Comparison of ENCODE assay signal across 15 cellular contexts in genomic region chr16:85221081-85221809, GRCh38.
DNase-seq lines count a peak whose midpoint lies in the region; ATAC-seq and TF ChIP-seq lines count a peak whose summit lies in the region.
"Had no signal": no experiment of that assay in that cellular context is flagged by ENCODE, and none has a peak within 500 bp of the region (broad histone marks: within the 10 kb centered on the region; RNA-seq: fewer than 3 reads in every experiment).

No MANE protein-coding gene starts in this region.

- H3K9me3 ChIP-seq in AG04450 (ENCODE audit: control insufficient read depth, insufficient read depth, low read length), result peaks cover 9% of the 10 kb centered on the region; the same call in 1 of the 2 replicates
- H3K9me3 ChIP-seq in neural progenitor cell (ENCODE audit: low read depth), result no peaks in the 10 kb centered on the region

- no peaks in the 10 kb centered on the region for H3K36me3 Mint-ChIP-seq in neural progenitor cell
- H3K36me3 Mint-ChIP-seq: memory B cell had no signal

- H3K79me2 ChIP-seq in neural progenitor cell (ENCODE audit: low read depth), result no peaks in the 10 kb centered on the region

- no peak for DNase-seq in AG04450 (ENCODE audit: low read depth, low spot score)
- DNase-seq in H7, result peak; percentile 72
- DNase-seq in astrocyte of the spinal cord (ENCODE audit: low read depth, low spot score), result peak; percentile 37
- no peak for DNase-seq in neural progenitor cell (ENCODE audit: low spot score)
- no peak for DNase-seq in HuH-7 (ENCODE audit: low spot score)
- no peak for DNase-seq in HUDEP-2 (lab: John Stamatoyannopoulos, UW; ENCODE audit: unreplicated experiment in 76 of 76)
- DNase-seq in erythroblast (lab: John Stamatoyannopoulos, UW), result no peak
- DNase-seq: activated CD4-positive, alpha-beta T cell treated with anti-CD3 and anti-CD28 coated beads, Interleukin-2, amount 50 U/mL, for 1 hour; activated T-cell treated with anti-CD3 and anti-CD28 coated beads, Interleukin-2, amount 50 U/mL, for 48 hours; AML-193; NCI-H1436 treated with DMSO at 0.1 percent for 48 hours had no signal

- peaks cover 75% of the 10 kb centered on the region for H3K4me1 Mint-ChIP-seq in neural progenitor cell
- H3K4me1 Mint-ChIP-seq: IgD-negative memory B cell, memory B cell had no signal

- H3K27me3 ChIP-seq in AG04450 (ENCODE audit: control insufficient read depth, insufficient read depth, low read length) (no peaks in the 10 kb centered on the region), H7 (ENCODE audit: control insufficient read depth, insufficient read depth, low read length) (no peaks in the 10 kb centered on the region), neural progenitor cell (no peaks in the 10 kb centered on the region)

- ATAC-seq in GM21576 (IDR thresholded peaks at IDR 0.05; ENCODE audit: unreplicated experiment), result no peak

- CTCF ChIA-PET in AG04450 (lab: Charles Lee), result no interaction called here

- peak overlapping the region; percentile 82 for H3K27ac ChIP-seq in AG04450 (ENCODE audit: low read depth, low read length)
- peak overlapping the region; percentile 75 for H3K27ac ChIP-seq in neural progenitor cell

- peak overlapping the region; percentile 58 for H3K4me2 ChIP-seq in neural progenitor cell

- no peak overlapping the region for H2AFZ ChIP-seq in neural progenitor cell (replicated peaks)

- H3K27ac Mint-ChIP-seq in neural progenitor cell, result peak overlapping the region; percentile 97
- H3K27ac Mint-ChIP-seq: IgD-negative memory B cell; memory B cell; T-helper 2 cell treated with Interferon-gamma antibody and Interleukin-4, amounts not matched to agents 5 μg/mL and 100 μg/mL, for 36 hours had no signal

- peaks cover 17% of the 10 kb centered on the region for H3K27me3 Mint-ChIP-seq in neural progenitor cell (ENCODE audit: insufficient read depth, low read depth)

- POLR2A ChIA-PET in AG04450 (lab: Yijun Ruan, JAX), result interaction anchor here (1.3 kb wide), 1 partner anchor 15 kb away, joined by 6 read pairs; no protein-coding TSS in a partner anchor

- H3K9me3 Mint-ChIP-seq in neural progenitor cell, result no peaks in the 10 kb centered on the region
- H3K9me3 Mint-ChIP-seq: IgD-negative memory B cell; memory B cell; T-helper 2 cell treated with Interferon-gamma antibody and Interleukin-4, amounts not matched to agents 5 μg/mL and 100 μg/mL, for 36 hours had no signal

- no peak overlapping the region for H3K4me3 ChIP-seq in AG04450 (ENCODE audit: low read depth, low read length)
- no peak overlapping the region for H3K4me3 ChIP-seq in H7 (ENCODE audit: insufficient read depth, low read depth, low read length)
- H3K4me3 ChIP-seq in astrocyte of the spinal cord (ENCODE audit: low read depth, low read length), result no peak overlapping the region
- no peak overlapping the region for H3K4me3 ChIP-seq in neural progenitor cell

- peaks cover 21% of the 10 kb centered on the region for H3F3A ChIP-seq in neural progenitor cell (ENCODE audit: low read depth)

- no peak for TF ChIP-seq POLR2A in erythroblast (IDR thresholded peaks at IDR 0.05; ENCODE audit: low read length)

- H3K36me3 ChIP-seq in H7 (replicated peaks; ENCODE audit: control insufficient read depth, insufficient read depth, low read length), result no peaks in the 10 kb centered on the region
- H3K36me3 ChIP-seq in neural progenitor cell, result no peaks in the 10 kb centered on the region

- H4K20me1 ChIP-seq in neural progenitor cell (ENCODE audit: low read depth), result peaks cover 7% of the 10 kb centered on the region

- H3K9ac ChIP-seq in neural progenitor cell, result no peak overlapping the region

- peaks cover 35% of the 10 kb centered on the region for H3K4me1 ChIP-seq in neural progenitor cell

- in situ Hi-C loops in astrocyte of the spinal cord (cut with HindIII; ENCODE audit: low sequenced_read_pairs), result no loop called here

- TF ChIP-seq CTCF in AG04450 (IDR thresholded peaks at IDR 0.05; ENCODE audit: low read depth, low read length) (no peak), astrocyte of the spinal cord (IDR thresholded peaks at IDR 0.05; ENCODE audit: low read depth, low read length) (no peak), neural progenitor cell (IDR thresholded peaks at IDR 0.05) (no peak)

- H3K4me3 Mint-ChIP-seq in neural progenitor cell, result peak overlapping the region; percentile 78
- H3K4me3 Mint-ChIP-seq: memory B cell; T-helper 2 cell treated with Interferon-gamma antibody and Interleukin-4, amounts not matched to agents 5 μg/mL and 100 μg/mL, for 36 hours had no signal

Comparison
In these comparisons a context has a peak if more than half of its experiments do, and no peak if none do; other contexts are left out.
1. DNase-seq: peak in H7 (single experiment) and astrocyte of the spinal cord (single experiment); none in AG04450 (single experiment), neural progenitor cell (single experiment), HuH-7 (single experiment), HUDEP-2 (0 of 76) and erythroblast (0 of 2).